Comparison of ENCODE assay signal across 27 cellular contexts in the genomic region with DNA sequence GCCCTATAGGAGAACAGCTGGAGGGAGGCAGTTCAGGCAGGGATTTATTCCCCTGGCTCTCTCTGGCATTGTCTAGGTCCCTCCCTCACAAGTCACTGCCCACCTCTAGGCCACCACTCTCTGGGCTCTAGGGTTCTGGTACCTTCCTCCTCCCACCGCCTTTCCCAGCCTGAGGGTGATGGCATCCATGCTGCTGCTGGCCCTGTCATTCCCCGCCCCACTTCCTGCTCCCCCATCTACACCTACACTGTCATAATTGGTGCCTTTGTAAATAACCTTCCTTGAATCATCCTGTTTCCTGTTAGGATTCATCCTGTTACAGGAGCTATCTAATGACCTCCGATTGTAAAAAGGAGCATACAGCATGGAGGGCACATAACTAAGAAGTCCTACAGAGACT.
"Had no signal": no experiment of that assay in that cellular context is flagged by ENCODE, and none has a peak within 500 bp of the region (broad histone marks: within the 10 kb centered on the region; RNA-seq: fewer than 3 reads in every experiment).

No MANE protein-coding gene starts in this region.

- H3K27ac ChIP-seq: Peyer's patch, RWPE1, SJSA1 had no signal

- H3K4me3 Mint-ChIP-seq: activated CD4-positive, alpha-beta memory T cell treated with anti-CD3 and anti-CD28 coated beads for 36 hours; activated CD4-positive, alpha-beta T cell treated with anti-CD3 and anti-CD28 coated beads, Interleukin-2, amount 10 ng/mL, durations not matched to agents 7 days and 5 days; activated naive CD4-positive, alpha-beta T cell treated with anti-CD3 and anti-CD28 coated beads for 36 hours; activated naive CD8-positive, alpha-beta T cell; activated T-helper 17 cell treated with anti-CD3 and anti-CD28 coated beads, Interleukin-2, amount 50 U/mL, for 72 hours; brain; central memory CD8-positive, alpha-beta T cell; T-helper 17 cell; WTC11 had no signal

- H3K36me3 ChIP-seq: Peyer's patch, SJSA1 had no signal

- H3K36me3 Mint-ChIP-seq: activated CD4-positive, alpha-beta memory T cell treated with anti-CD3 and anti-CD28 coated beads for 36 hours; activated naive CD8-positive, alpha-beta T cell had no signal

- H3K27me3 Mint-ChIP-seq: activated CD4-positive, alpha-beta memory T cell treated with anti-CD3 and anti-CD28 coated beads for 36 hours; activated CD4-positive, alpha-beta T cell treated with anti-CD3 and anti-CD28 coated beads, Interleukin-2, amount 10 ng/mL, durations not matched to agents 7 days and 5 days; activated naive CD8-positive, alpha-beta T cell; activated T-helper 17 cell treated with anti-CD3 and anti-CD28 coated beads, Interleukin-2, amount 50 U/mL, for 72 hours; brain; central memory CD8-positive, alpha-beta T cell; T-helper 17 cell had no signal

- H3K27me3 ChIP-seq: Peyer's patch, SJSA1 had no signal

- DNase-seq: activated CD4-positive, alpha-beta memory T cell treated with anti-CD3 and anti-CD28 coated beads for 36 hours; activated CD4-positive, alpha-beta T cell treated with anti-CD3 and anti-CD28 coated beads, Interleukin-2, amount 10 ng/mL, durations not matched to agents 7 days and 5 days; activated CD4-positive, CD25-positive, alpha-beta regulatory T cell treated with anti-CD3 and anti-CD28 coated beads, Interleukin-2, amount 50 U/mL, for 72 hours; activated CD8-positive, alpha-beta memory T cell treated with anti-CD3 and anti-CD28 coated beads for 24 hours; activated gamma-delta T cell; activated naive CD4-positive, alpha-beta T cell treated with anti-CD3 and anti-CD28 coated beads for 36 hours; activated T-cell treated with anti-CD3 and anti-CD28 coated beads, Interleukin-2, amount 50 U/mL, for 48 hours; amygdala; Karpas-422; MM.1S; NCI-H1105; NCI-H1436; NCI-H1694 treated with DMSO at 0.1 percent for 48 hours; NCI-H2081 treated with DMSO at 0.1 percent for 48 hours; NCI-H446; NCI-H524; Peyer's patch; SHP77; T-helper 17 cell; T-helper 9 cell had no signal

- H3K9me3 ChIP-seq: Peyer's patch, SJSA1 had no signal

- H3K4me3 ChIP-seq: Peyer's patch, SJSA1 had no signal

- H3K27ac Mint-ChIP-seq: activated CD4-positive, alpha-beta memory T cell treated with anti-CD3 and anti-CD28 coated beads for 36 hours; activated CD4-positive, alpha-beta T cell treated with anti-CD3 and anti-CD28 coated beads, Interleukin-2, amount 10 ng/mL, durations not matched to agents 7 days and 5 days; activated naive CD4-positive, alpha-beta T cell treated with anti-CD3 and anti-CD28 coated beads for 36 hours; activated naive CD8-positive, alpha-beta T cell; activated T-helper 17 cell treated with anti-CD3 and anti-CD28 coated beads, Interleukin-2, amount 50 U/mL, for 72 hours; T-helper 17 cell; WTC11 had no signal

- H3K4me1 Mint-ChIP-seq: activated CD4-positive, alpha-beta T cell treated with anti-CD3 and anti-CD28 coated beads, Interleukin-2, amount 10 ng/mL, durations not matched to agents 7 days and 5 days; activated T-helper 17 cell treated with anti-CD3 and anti-CD28 coated beads, Interleukin-2, amount 50 U/mL, for 72 hours; central memory CD8-positive, alpha-beta T cell; T-helper 17 cell had no signal

- H3K4me1 ChIP-seq: SJSA1 had no signal
